10 cellular contexts compared by ENCODE assay signal in genomic region chr10:79982486-79982800, GRCh38. TPM values are rescaled to one million over a fixed set of nuclear protein-coding genes. Genes with fewer than 3 reads are reported as not detected.
A peak's percentile ranks its signal among the peaks of the same experiment; 100 is the strongest.
DNase-seq lines count a peak whose midpoint lies in the region; ATAC-seq and TF ChIP-seq lines count a peak whose summit lies in the region.
"Had no signal": no experiment of that assay in that cellular context is flagged by ENCODE, and none has a peak within 500 bp of the region (broad histone marks: within the 10 kb centered on the region; RNA-seq: fewer than 3 reads in every experiment).

No MANE protein-coding gene starts in this region.

- H3K27ac ChIP-seq in heart left ventricle = peak overlapping the region in 10 of 12 donors; percentile 67 to 93 (median 86)
- H3K27ac ChIP-seq in cingulate gyrus (ENCODE audit: low read depth, low read length) = peak overlapping the region; percentile 75
- H3K27ac ChIP-seq in urinary bladder (ENCODE audit: low read depth) = no peak overlapping the region

- no peaks in the 10 kb centered on the region for H3K9me3 ChIP-seq in heart left ventricle
- no peaks in the 10 kb centered on the region for H3K9me3 ChIP-seq in mononuclear cell (ENCODE audit: low read depth, low read length)

- no peak for ATAC-seq in heart left ventricle
- ATAC-seq in GM19395 (IDR thresholded peaks at IDR 0.05; ENCODE audit: unreplicated experiment) = no peak
- no peak for ATAC-seq in HG03196 (IDR thresholded peaks at IDR 0.05; ENCODE audit: unreplicated experiment)

- H3K4me3 ChIP-seq in heart left ventricle = peak overlapping the region; percentile 62 to 91 (median 72)
- peak overlapping the region; percentile 33 for H3K4me3 ChIP-seq in mononuclear cell (ENCODE audit: low read length)
- peak overlapping the region; percentile 58 for H3K4me3 ChIP-seq in urinary bladder (ENCODE audit: low read depth, low read length)

- no peaks in the 10 kb centered on the region for H3K36me3 ChIP-seq in heart left ventricle
- H3K36me3 ChIP-seq in urinary bladder (ENCODE audit: insufficient read depth) = no peaks in the 10 kb centered on the region

- peaks cover 0 to 42% (median 0%) of the 10 kb centered on the region in 9 donors for H3K27me3 ChIP-seq in heart left ventricle
- H3K27me3 ChIP-seq in mononuclear cell (ENCODE audit: insufficient read depth, low read length) = peaks cover 53% of the 10 kb centered on the region

- DNase-seq in heart left ventricle = no peak
- no peak for DNase-seq in cardiac septum (ENCODE audit: low spot score)
- no peak for DNase-seq in NCI-H2196 treated with DMSO at 0.1 percent for 48 hours (lab: John Stamatoyannopoulos, UW; ENCODE audit: unreplicated experiment)
- DNase-seq: activated CD8-positive, alpha-beta memory T cell treated with anti-CD3 and anti-CD28 coated beads, Interleukin-2, amount 10 ng/mL, durations not matched to agents 7 days and 5 days had no signal

- no peak for TF ChIP-seq POLR2A in heart left ventricle (IDR thresholded peaks at IDR 0.05)

- TF ChIP-seq CTCF in heart left ventricle (IDR thresholded peaks at IDR 0.05) = no peak

- WGBS in heart left ventricle, 4 donors = 10 to 26% (median 12%) methylated on average over 8 to 11 of the region's 11 CpGs
- WGBS in urinary bladder = 13% methylated on average over 11 of the region's 11 CpGs

- peaks cover 0 to 38% (median 13%) of the 10 kb centered on the region in 12 donors for H3K4me1 ChIP-seq in heart left ventricle
- H3K4me1 ChIP-seq in mononuclear cell (ENCODE audit: insufficient read depth, low read length) = peaks cover 7% of the 10 kb centered on the region
- H3K4me1 ChIP-seq in urinary bladder (ENCODE audit: insufficient read depth) = no peaks in the 10 kb centered on the region

- intact Hi-C loops in heart left ventricle (cut with DNase I) (loop anchor here in 1 of 10 donors (10.0 kb wide), 1 partner anchor 62 kb away; no protein-coding TSS in a partner anchor), cardiac septum (cut with DNase I) (no loop called here)

RNA-seq across cellular contexts. Expression of gene SFTPD, which starts 33.5 kb away (rescaled TPM):
- total RNA-seq in heart left ventricle (1 to 10 TPM in 5 of 9 donors, under 1 TPM in 3, not detected in 1; 0.21 to 1.9 (median 1.1) TPM), cardiac septum (0.54 TPM), mononuclear cell (not detected), urinary bladder (not detected)
- polyA plus RNA-seq in heart left ventricle (under 1 TPM; 0.12 to 0.27 TPM), urinary bladder (0.47 TPM)
- total RNA-seq: activated CD8-positive, alpha-beta memory T cell treated with anti-CD3 and anti-CD28 coated beads, Interleukin-2, amount 10 ng/mL, durations not matched to agents 7 days and 5 days; H4 had no signal
